Comparison of ENCODE assay signal across 17 cellular contexts in genomic region chr9:136448655-136449054, GRCh38. TPM values are rescaled to one million over a fixed set of nuclear protein-coding genes. Genes with fewer than 3 reads are reported as not detected.
DNase-seq lines count a peak whose midpoint lies in the region; TF ChIP-seq lines count a peak whose summit lies in the region.
"Had no signal": no experiment of that assay in that cellular context is flagged by ENCODE, and none has a peak within 500 bp of the region (broad histone marks: within the 10 kb centered on the region; RNA-seq: fewer than 3 reads in every experiment).

No MANE protein-coding gene starts in this region.

- no peak overlapping the region for H3K4me3 Mint-ChIP-seq in Caco-2 (ENCODE audit: unreplicated experiment)
- H3K4me3 Mint-ChIP-seq: CD14-positive monocyte; CD4-positive, alpha-beta T cell; CD8-positive, alpha-beta memory T cell had no signal

- no peaks in the 10 kb centered on the region for H3K27me3 Mint-ChIP-seq in Caco-2 (ENCODE audit: insufficient read depth, unreplicated experiment)
- H3K27me3 Mint-ChIP-seq: CD4-positive, alpha-beta T cell; CD8-positive, alpha-beta memory T cell had no signal

- H3K9me3 ChIP-seq in Caco-2 (no peaks in the 10 kb centered on the region), SJCRH30 (replicated peaks) (no peaks in the 10 kb centered on the region), sigmoid colon (no peaks in the 10 kb centered on the region), testis (no peaks in the 10 kb centered on the region)

- H3K4me3 ChIP-seq in Caco-2 (ENCODE audit: low read depth, low read length) (no peak overlapping the region), SJCRH30 (no peak overlapping the region), sigmoid colon (no peak overlapping the region), testis (no peak overlapping the region)
- H3K4me3 ChIP-seq: GM23248 had no signal

- H3K27me3 ChIP-seq in Caco-2 (replicated peaks; ENCODE audit: control insufficient read depth, insufficient read depth, low read length) = no peaks in the 10 kb centered on the region
- H3K27me3 ChIP-seq in SJCRH30 = no peaks in the 10 kb centered on the region
- no peaks in the 10 kb centered on the region for H3K27me3 ChIP-seq in sigmoid colon
- no peaks in the 10 kb centered on the region for H3K27me3 ChIP-seq in testis

- no peak for TF ChIP-seq CTCF in Caco-2 (IDR thresholded peaks at IDR 0.05; ENCODE audit: insufficient read depth in 1 of 2, low read depth in 1 of 2, low read length in 1 of 2, severe bottlenecking in 1 of 2, unreplicated experiment in 1 of 2)
- no peak for TF ChIP-seq CTCF in sigmoid colon (IDR thresholded peaks at IDR 0.05)
- no peak for TF ChIP-seq CTCF in testis (IDR thresholded peaks at IDR 0.05)

- BruUV-seq in Caco-2 (replicated peaks; lab: Mats Ljungman, UMichigan) = no TSS peak

- H3K27ac Mint-ChIP-seq in Caco-2 (ENCODE audit: unreplicated experiment) = peak overlapping the region; percentile 30
- H3K27ac Mint-ChIP-seq: CD4-positive, alpha-beta T cell had no signal

- intact Hi-C loops in Caco-2 (cut with micrococcal nuclease; ENCODE audit: unreplicated experiment) = no loop called here
- intact Hi-C loops in sigmoid colon (cut with DNase I) = no loop called here
- intact Hi-C loops in testis (cut with DNase I; ENCODE audit: low total_unique reads) = no loop called here

- TF ChIP-seq POLR2A in sigmoid colon (IDR thresholded peaks at IDR 0.05) = no peak
- TF ChIP-seq POLR2A in testis (IDR thresholded peaks at IDR 0.05) = no peak

- H3K4me1 ChIP-seq in Caco-2 (no peaks in the 10 kb centered on the region), SJCRH30 (peaks cover 24% of the 10 kb centered on the region), sigmoid colon (no peaks in the 10 kb centered on the region), testis (peaks cover 4% of the 10 kb centered on the region)

- H3K36me3 Mint-ChIP-seq in Caco-2 (ENCODE audit: insufficient read depth, unreplicated experiment) = peaks cover 100% of the 10 kb centered on the region

- POLR2A ChIA-PET in Caco-2 (lab: Charles Lee) = no interaction called here

- H3K4me1 Mint-ChIP-seq in Caco-2 (ENCODE audit: low read depth, unreplicated experiment) = no peaks in the 10 kb centered on the region
- H3K4me1 Mint-ChIP-seq: CD14-positive monocyte had no signal

- peak overlapping the region; percentile 82 for H3K27ac ChIP-seq in SJCRH30
- no peak overlapping the region for H3K27ac ChIP-seq in sigmoid colon
- no peak overlapping the region for H3K27ac ChIP-seq in testis
- H3K27ac ChIP-seq: GM23248 had no signal

- CTCF ChIA-PET in Caco-2 (lab: Charles Lee) = no interaction called here

- TF ChIP-seq EP300 in sigmoid colon (IDR thresholded peaks at IDR 0.05) = no peak

- DNase-seq in Caco-2 = no peak
- no peak for DNase-seq in SJCRH30
- peak; percentile 4 for DNase-seq in inferior parietal cortex (ENCODE audit: extremely low spot score)
- peak; percentile 55 for DNase-seq in putamen (ENCODE audit: low spot score)
- no peak for DNase-seq in sigmoid colon
- DNase-seq in superior temporal gyrus (ENCODE audit: extremely low spot score) = no peak
- DNase-seq in testis = no peak
- DNase-seq in GDM1 (lab: John Stamatoyannopoulos, UW) = no peak
- DNase-seq: Calu3; CD4-positive, alpha-beta T cell; CD8-positive, alpha-beta memory T cell; DMS53; DMS79 treated with DMSO at 0.1 percent for 48 hours; GM23248; H7; HCEC 1CT had no signal

- WGBS in sigmoid colon, 2 donors = 92% methylated on average over 3 of the region's 3 CpGs
- 90 to 91% methylated on average over 3 of the region's 3 CpGs for WGBS in testis, 2 donors

- no peaks in the 10 kb centered on the region for H3K9me3 Mint-ChIP-seq in Caco-2 (ENCODE audit: unreplicated experiment)
- H3K9me3 Mint-ChIP-seq: CD4-positive, alpha-beta T cell; CD8-positive, alpha-beta memory T cell had no signal

- H3K36me3 ChIP-seq in Caco-2 (ENCODE audit: control insufficient read depth, insufficient read depth, low read length) (peaks cover 3% of the 10 kb centered on the region; the same call in 1 of the 2 replicates), SJCRH30 (peaks cover 53% of the 10 kb centered on the region), sigmoid colon (peaks cover 49 to 97% (median 66%) of the 10 kb centered on the region in 4 donors), testis (ENCODE audit: low read depth, missing control alignments) (no peaks in the 10 kb centered on the region)

RNA-seq across cellular contexts. Expression of gene INPP5E, which starts 9.0 kb away (rescaled TPM):
- total RNA-seq in Caco-2 (2022) = 18.6 and 20.0 TPM in 2 replicates
- 14.3 and 18.3 TPM in 2 replicates for total RNA-seq in SJCRH30 (2014; rRNA removed; shearing (Covaris generic))
- total RNA-seq in sigmoid colon = 10 to 100 TPM in 1 of 4 donors, 1 to 10 TPM in 3; 4.6 to 12.2 (median 6.6) TPM
- 1 to 10 TPM; 1.8 to 7.5 (median 2.3) TPM for polyA plus RNA-seq in sigmoid colon
- total RNA-seq in testis = 10 to 100 TPM; 32.2 to 38.0 TPM
- polyA plus RNA-seq in testis (ENCODE audit: insufficient read depth, low read depth, low replicate concordance) = 22.1 TPM

RNA-seq across cellular contexts. Expression of gene SEC16A, which starts 34.2 kb away (rescaled TPM):
- total RNA-seq in Caco-2 (2022) (76.4 and 81.3 TPM in 2 replicates), sigmoid colon (10 to 100 TPM; 22.9 to 33.9 (median 30.2) TPM), testis (100 to 1,000 TPM in 1 of 2 donors, 10 to 100 TPM in 1; 90.4 to 103 TPM)
- 44.5 and 47.7 TPM in 2 replicates for total RNA-seq in SJCRH30 (2014; rRNA removed; shearing (Covaris generic))
- polyA plus RNA-seq in sigmoid colon (10 to 100 TPM; 22.8 to 57.0 (median 24.5) TPM), testis (ENCODE audit: insufficient read depth, low read depth, low replicate concordance) (67.8 TPM)

RNA-seq across cellular contexts. Expression of gene PMPCA, which starts 38.2 kb away (rescaled TPM):
- total RNA-seq in Caco-2 (2022) = 89.9 and 91.5 TPM in 2 replicates
- total RNA-seq in SJCRH30 (2014; rRNA removed; shearing (Covaris generic)) = 82.0 and 87.1 TPM in 2 replicates
- 10 to 100 TPM; 22.9 to 28.5 (median 25.6) TPM for total RNA-seq in sigmoid colon
- 10 to 100 TPM; 24.6 to 49.9 (median 30.3) TPM for polyA plus RNA-seq in sigmoid colon
- 10 to 100 TPM; 66.7 to 69.8 TPM for total RNA-seq in testis
- polyA plus RNA-seq in testis (ENCODE audit: insufficient read depth, low read depth, low replicate concordance) = 78.4 TPM

RNA-seq across cellular contexts. Expression of gene ENTR1, which starts 38.2 kb away (rescaled TPM):
- total RNA-seq in Caco-2 (2022) (85.2 and 92.6 TPM in 2 replicates), sigmoid colon (10 to 100 TPM; 23.2 to 42.7 (median 32.9) TPM), testis (10 to 100 TPM; 61.7 to 64.3 TPM)
- total RNA-seq in SJCRH30 (2014; rRNA removed; shearing (Covaris generic)) = 56.5 and 72.0 TPM in 2 replicates
- polyA plus RNA-seq in sigmoid colon (10 to 100 TPM; 16.2 to 47.2 (median 17.6) TPM), testis (ENCODE audit: insufficient read depth, low read depth, low replicate concordance) (69.1 TPM)

RNA-seq across cellular contexts. Expression of gene SNAPC4, which starts 48.7 kb away (rescaled TPM):
- total RNA-seq in Caco-2 (2022) = 15.3 and 17.2 TPM in 2 replicates
- 7.5 and 8.9 TPM in 2 replicates for total RNA-seq in SJCRH30 (2014; rRNA removed; shearing (Covaris generic))
- total RNA-seq in sigmoid colon = 10 to 100 TPM in 1 of 4 donors, 1 to 10 TPM in 3; 2.6 to 10.8 (median 5.1) TPM
- 10 to 100 TPM in 1 of 3 donors, 1 to 10 TPM in 2; 1.4 to 10.4 (median 1.8) TPM for polyA plus RNA-seq in sigmoid colon
- total RNA-seq in testis = 10 to 100 TPM; 29.5 to 35.9 TPM
- polyA plus RNA-seq in testis (ENCODE audit: insufficient read depth, low read depth, low replicate concordance) = 21.2 TPM

Comparison
In these comparisons a context has a peak if more than half of its experiments do, and no peak if none do; other contexts are left out.
1. DNase-seq: peak in inferior parietal cortex (single experiment) and putamen (single experiment); none in Caco-2 (0 of 2), SJCRH30 (0 of 2), sigmoid colon (single experiment), superior temporal gyrus (single experiment), testis (single experiment) and GDM1 (single experiment).